Comparison of ENCODE assay signal across 22 cellular contexts in genomic region chr2:238876232-238876630, GRCh38. TPM values are rescaled to one million over a fixed set of nuclear protein-coding genes. Genes with fewer than 3 reads are reported as not detected.
DNase-seq lines count a peak whose midpoint lies in the region; TF ChIP-seq lines count a peak whose summit lies in the region.
"Had no signal": no experiment of that assay in that cellular context is flagged by ENCODE, and none has a peak within 500 bp of the region (broad histone marks: within the 10 kb centered on the region; RNA-seq: fewer than 3 reads in every experiment).

No MANE protein-coding gene starts in this region.

- peaks cover 41% of the 10 kb centered on the region for H3K4me1 ChIP-seq in GM23248 (ENCODE audit: insufficient read depth)
- H3K4me1 ChIP-seq in muscle layer of colon (ENCODE audit: insufficient read depth, low read length): peaks cover 8% of the 10 kb centered on the region
- peaks cover 19 to 75% (median 71%) of the 10 kb centered on the region in 5 donors for H3K4me1 ChIP-seq in subcutaneous abdominal adipose tissue (ENCODE audit: control insufficient read depth in 5 of 5, insufficient read depth in 5 of 5, low read length in 5 of 5)
- H3K4me1 ChIP-seq: A549, HAP-1 had no signal

- H3K27ac ChIP-seq in GM23248: peak overlapping the region; percentile 72
- H3K27ac ChIP-seq in coronary artery: peak overlapping the region; percentile 32 to 76
- peak overlapping the region; percentile 24 for H3K27ac ChIP-seq in muscle layer of colon (ENCODE audit: low read depth, low read length)
- H3K27ac ChIP-seq in subcutaneous abdominal adipose tissue (ENCODE audit: low read depth, low read length): peak overlapping the region; percentile 84
- H3K27ac ChIP-seq: BLaER1, KMS-11 had no signal

- H3K4me2 ChIP-seq in GM23248 (ENCODE audit: unreplicated experiment): no peak overlapping the region
- H3K4me2 ChIP-seq: A549, BLaER1, KMS-11 had no signal

- peaks cover 39% of the 10 kb centered on the region; the same call in 1 of the 2 replicates for H3K36me3 ChIP-seq in GM23248 (ENCODE audit: low read depth)
- H3K36me3 ChIP-seq in muscle layer of colon (ENCODE audit: insufficient read depth, low read length): no peaks in the 10 kb centered on the region
- peaks cover 0 to 20% (median 3%) of the 10 kb centered on the region in 5 donors for H3K36me3 ChIP-seq in subcutaneous abdominal adipose tissue (ENCODE audit: control insufficient read depth in 5 of 5, insufficient read depth in 5 of 5, low read length in 5 of 5)
- H3K36me3 ChIP-seq: BLaER1, HAP-1 had no signal

- peaks cover 88% of the 10 kb centered on the region for H3K79me2 ChIP-seq in GM23248 (ENCODE audit: insufficient read depth)

- H4K20me1 ChIP-seq in GM23248 (ENCODE audit: insufficient read depth): peaks cover 11% of the 10 kb centered on the region; the same call in 1 of the 2 replicates
- H4K20me1 ChIP-seq: BLaER1 had no signal

- no peaks in the 10 kb centered on the region for H3K9me2 ChIP-seq in GM23248 (ENCODE audit: insufficient read depth)

- WGBS in GM23248 (ENCODE audit: low coverage in 1 of 2, low lambda C conversion rate in 2 of 2, missing lambda C conversion rate in 2 of 2), 2 experiments: 61 to 74% methylated on average over 3 of the region's 3 CpGs

- H3K9ac ChIP-seq in GM23248 (peak overlapping the region; percentile 60), muscle layer of colon (ENCODE audit: low read length) (no peak overlapping the region), subcutaneous abdominal adipose tissue (ENCODE audit: low read length in 5 of 5) (peak overlapping the region in 1 of 5 donors; percentile 3)
- H3K9ac ChIP-seq: BLaER1, KMS-11 had no signal

- H3F3A ChIP-seq in GM23248 (ENCODE audit: insufficient read depth): peaks cover 86% of the 10 kb centered on the region

- no peak overlapping the region for H3K4me3 ChIP-seq in GM23248
- peak overlapping the region; percentile 0 for H3K4me3 ChIP-seq in coronary artery
- H3K4me3 ChIP-seq in muscle layer of colon (ENCODE audit: low read depth in 1 of 2, low read length in 2 of 2): no peak overlapping the region
- H3K4me3 ChIP-seq in subcutaneous abdominal adipose tissue (ENCODE audit: low read depth in 1 of 5, low read length in 5 of 5): no peak overlapping the region
- H3K4me3 ChIP-seq: A549, BLaER1, GM12878, HAP-1 had no signal

- no peak overlapping the region for H2AFZ ChIP-seq in GM23248

- no peak for DNase-seq in GM23248
- DNase-seq in coronary artery (ENCODE audit: low spot score): peak; percentile 66
- no peak for DNase-seq in Ammon's horn (ENCODE audit: low spot score)
- no peak for DNase-seq in NCI-H510A (lab: John Stamatoyannopoulos, UW)
- no peak for DNase-seq in COR-L47 (lab: John Stamatoyannopoulos, UW)
- DNase-seq: Calu3; CD4-positive, alpha-beta memory T cell; EL; MV-4-11; NCI-H1417; NCI-H187; NCI-H2227 treated with DMSO at 0.1 percent for 48 hours; NCI-H82; OCI-M1; SHP77 treated with DMSO at 0.1 percent for 48 hours had no signal

- in situ Hi-C loops in GM23248 (cut with MboI): no loop called here

- no peaks in the 10 kb centered on the region for H3K9me3 ChIP-seq in GM23248 (ENCODE audit: low read depth)
- H3K9me3 ChIP-seq in muscle layer of colon (ENCODE audit: low read length): no peaks in the 10 kb centered on the region
- H3K9me3 ChIP-seq in subcutaneous abdominal adipose tissue (ENCODE audit: control insufficient read depth in 5 of 5, low read length in 5 of 5): no peaks in the 10 kb centered on the region
- H3K9me3 ChIP-seq: A549, HAP-1 had no signal

- no peak for TF ChIP-seq CTCF in coronary artery (IDR thresholded peaks at IDR 0.05)

- H3K27me3 ChIP-seq in GM23248 (replicated peaks; ENCODE audit: insufficient read depth) (no peaks in the 10 kb centered on the region), muscle layer of colon (ENCODE audit: control insufficient read depth in 1 of 2, insufficient read depth in 2 of 2, low read length in 2 of 2) (no peaks in the 10 kb centered on the region), subcutaneous abdominal adipose tissue (ENCODE audit: control insufficient read depth in 5 of 5, insufficient read depth in 4 of 5, low read length in 5 of 5) (peaks cover 0 to 2% (median 0%) of the 10 kb centered on the region in 5 donors)
- H3K27me3 ChIP-seq: BLaER1 had no signal

RNA-seq across cellular contexts. Expression of gene TWIST2, which starts 28.3 kb away (rescaled TPM):
- 467 and 544 TPM in 2 replicates for total RNA-seq in GM23248 (2014; rRNA removed; shearing (Covaris generic))
- polyA plus RNA-seq in GM23248 (2016; fragmentation: Nextera tagmentation; extraction: Ambion mirVana): 248 and 253 TPM in 2 replicates
- total RNA-seq: Calu3; CD4-positive, alpha-beta memory T cell; GM12878 had no signal
- polyA plus RNA-seq: CD4-positive, alpha-beta memory T cell; GM12878 had no signal

Comparison
In these comparisons a context has a peak if more than half of its experiments do, and no peak if none do; other contexts are left out.
1. H3K27ac ChIP-seq: peak in every context shown above with its lines; median percentile 84 in subcutaneous abdominal adipose tissue; 72 in GM23248; 54 in coronary artery; 24 in muscle layer of colon.